Comparison of ENCODE assay signal across 10 cellular contexts in the genomic region with DNA sequence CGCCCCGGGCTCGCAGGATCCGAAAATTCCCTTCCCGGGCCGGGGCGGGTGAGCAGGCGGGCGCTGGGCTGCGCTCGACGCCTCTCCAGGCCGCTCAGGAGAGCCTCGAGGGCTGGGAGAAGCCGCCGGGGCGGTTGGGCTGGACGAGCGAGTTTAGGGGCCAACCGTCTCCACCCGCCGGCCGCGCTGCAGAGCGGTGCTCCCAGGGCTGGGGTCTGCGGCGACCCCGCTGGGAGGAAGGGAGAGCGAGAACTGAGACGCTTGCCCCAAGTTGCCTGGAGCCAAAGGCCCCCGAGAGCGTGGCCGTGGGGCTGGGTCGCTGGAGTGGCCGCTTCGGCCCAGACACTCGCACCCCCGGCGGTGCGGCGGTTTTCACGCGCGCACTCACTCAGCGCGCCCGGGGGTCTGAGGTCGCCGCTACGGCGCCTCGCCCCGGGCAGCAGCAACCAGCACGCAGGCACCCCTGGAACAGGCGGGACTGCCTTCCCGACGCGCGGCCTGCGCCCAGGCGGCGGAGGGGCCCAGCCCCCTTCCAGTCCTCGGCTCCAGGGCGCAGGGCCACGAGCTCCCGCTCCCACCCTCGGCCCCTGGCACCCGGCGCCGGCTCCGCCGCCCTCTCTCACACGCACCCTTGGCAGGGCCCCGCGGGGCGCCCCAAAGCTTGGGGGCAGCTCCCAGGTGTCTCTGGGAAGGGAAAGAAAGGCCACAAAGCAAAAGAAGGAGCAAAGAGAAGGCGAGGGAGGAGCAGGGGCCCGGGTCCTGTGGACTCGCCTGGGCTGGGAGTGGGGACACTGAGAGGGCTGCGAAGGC. TPM values are rescaled to one million over a fixed set of nuclear protein-coding genes. Genes with fewer than 3 reads are reported as not detected.
A peak's percentile ranks its signal among the peaks of the same experiment; 100 is the strongest.
DNase-seq lines count a peak whose midpoint lies in the region; ATAC-seq, FAIRE-seq and TF ChIP-seq lines count a peak whose summit lies in the region.
"Had no signal": no experiment of that assay in that cellular context is flagged by ENCODE, and none has a peak within 500 bp of the region (broad histone marks: within the 10 kb centered on the region; RNA-seq: fewer than 3 reads in every experiment).

No MANE protein-coding gene starts in this region.

- intact Hi-C loops in adrenal gland (cut with DNase I) (no loop called here), left ventricle myocardium inferior (cut with micrococcal nuclease) (no loop called here), pancreas (cut with DNase I) (no loop called here)
- intact Hi-C loops in activated CD8-positive, alpha-beta T cell treated with anti-CD3 and anti-CD28 coated beads for 36 hours (cut with micrococcal nuclease): no loop called here

- peak; percentile 8 to 54 (median 42) for ATAC-seq in pancreas
- no peak for ATAC-seq in activated CD8-positive, alpha-beta T cell treated with anti-CD3 and anti-CD28 coated beads for 36 hours
- ATAC-seq: activated CD8-positive, alpha-beta memory T cell treated with anti-CD3 and anti-CD28 coated beads, Interleukin-2, amount 10 ng/mL, durations not matched to agents 7 days and 5 days had no signal

- TF ChIP-seq POLR2A in adrenal gland (IDR thresholded peaks at IDR 0.05): no peak

- no peak overlapping the region for H3K4me3 Mint-ChIP-seq in activated CD8-positive, alpha-beta T cell treated with anti-CD3 and anti-CD28 coated beads for 36 hours
- H3K4me3 Mint-ChIP-seq: activated CD8-positive, alpha-beta memory T cell treated with anti-CD3 and anti-CD28 coated beads, Interleukin-2, amount 10 ng/mL, durations not matched to agents 7 days and 5 days had no signal

- peaks cover 25% of the 10 kb centered on the region for H3K27me3 Mint-ChIP-seq in activated CD8-positive, alpha-beta T cell treated with anti-CD3 and anti-CD28 coated beads for 36 hours

- no peaks in the 10 kb centered on the region for H3K4me1 Mint-ChIP-seq in activated CD8-positive, alpha-beta T cell treated with anti-CD3 and anti-CD28 coated beads for 36 hours (ENCODE audit: low read depth)

- POLR2A ChIA-PET in activated CD8-positive, alpha-beta T cell treated with anti-CD3 and anti-CD28 coated beads for 36 hours (lab: Charles Lee): no interaction called here

- no peaks in the 10 kb centered on the region for H3K36me3 ChIP-seq in adrenal gland (replicated peaks in 1 of 2)
- H3K36me3 ChIP-seq in left ventricle myocardium inferior: no peaks in the 10 kb centered on the region
- no peaks in the 10 kb centered on the region for H3K36me3 ChIP-seq in pancreas

- 4 to 8% (median 6%) methylated on average over 16 to 80 of the region's 80 CpGs for WGBS in adrenal gland, 4 donors
- 11 to 15% methylated on average over 29 to 80 of the region's 80 CpGs for WGBS in pancreas, 2 donors

- CTCF ChIA-PET in activated CD8-positive, alpha-beta T cell treated with anti-CD3 and anti-CD28 coated beads for 36 hours (lab: Charles Lee): no interaction called here

- peak in 8 of 14 donors; percentile 48 to 79 (median 60) for DNase-seq in C1 segment of cervical spinal cord (lab: John Stamatoyannopoulos, UW)
- no peak for DNase-seq in adrenal gland
- no peak for DNase-seq in left ventricle myocardium inferior
- DNase-seq in pancreas: peak in 1 of 6 donors; percentile 55
- DNase-seq in RPMI8226: no peak
- DNase-seq in activated CD8-positive, alpha-beta T cell treated with anti-CD3 and anti-CD28 coated beads for 36 hours: no peak
- DNase-seq in activated CD8-positive, alpha-beta memory T cell treated with anti-CD3 and anti-CD28 coated beads, Interleukin-2, amount 50 U/mL, for 48 hours: no peak
- DNase-seq in stimulated activated CD4-positive, alpha-beta T cell treated with anti-CD3 and anti-CD28 coated beads, Interleukin-4, amount 100 ng/mL, for 4 hours: no peak
- DNase-seq: activated CD8-positive, alpha-beta memory T cell treated with anti-CD3 and anti-CD28 coated beads, Interleukin-2, amount 10 ng/mL, durations not matched to agents 7 days and 5 days had no signal

- H3K36me3 Mint-ChIP-seq in activated CD8-positive, alpha-beta T cell treated with anti-CD3 and anti-CD28 coated beads for 36 hours (ENCODE audit: low read depth): no peaks in the 10 kb centered on the region
- H3K36me3 Mint-ChIP-seq: activated CD8-positive, alpha-beta memory T cell treated with anti-CD3 and anti-CD28 coated beads, Interleukin-2, amount 10 ng/mL, durations not matched to agents 7 days and 5 days had no signal

- TF ChIP-seq CTCF in adrenal gland (IDR thresholded peaks at IDR 0.05): no peak
- no peak for TF ChIP-seq CTCF in left ventricle myocardium inferior (IDR thresholded peaks at IDR 0.05; ENCODE audit: borderline replicate concordance)
- no peak for TF ChIP-seq CTCF in pancreas (IDR thresholded peaks at IDR 0.05)
- no peak for TF ChIP-seq CTCF in activated CD8-positive, alpha-beta T cell treated with anti-CD3 and anti-CD28 coated beads for 36 hours (IDR thresholded peaks at IDR 0.05)

- H3K4me3 ChIP-seq in adrenal gland (peak overlapping the region in 1 of 4 donors; percentile 49), left ventricle myocardium inferior (peak overlapping the region; percentile 72), pancreas (peak overlapping the region in 2 of 4 donors; percentile 14 to 31)

- H3K9me3 Mint-ChIP-seq in activated CD8-positive, alpha-beta T cell treated with anti-CD3 and anti-CD28 coated beads for 36 hours: no peaks in the 10 kb centered on the region

- FAIRE-seq in pancreas (lab: Jason Lieb, UNC): no peak

- H3K27ac ChIP-seq in adrenal gland (peak overlapping the region in 3 of 5 donors; percentile 59 to 85 (median 83)), left ventricle myocardium inferior (replicated peaks) (peak overlapping the region; percentile 90), pancreas (peak overlapping the region in 3 of 4 donors; percentile 3 to 33 (median 27))

- H3K27me3 ChIP-seq in adrenal gland: peaks cover 12% of the 10 kb centered on the region
- peaks cover 27% of the 10 kb centered on the region for H3K27me3 ChIP-seq in left ventricle myocardium inferior (ENCODE audit: low read depth)
- peaks cover 0 to 9% (median 0%) of the 10 kb centered on the region in 4 donors for H3K27me3 ChIP-seq in pancreas

- H3K4me1 ChIP-seq in adrenal gland (replicated peaks in 1 of 2) (peaks cover 0 to 4% of the 10 kb centered on the region in 2 donors), left ventricle myocardium inferior (peaks cover 36% of the 10 kb centered on the region), pancreas (no peaks in the 10 kb centered on the region)

- no peaks in the 10 kb centered on the region for H3K9me3 ChIP-seq in adrenal gland (replicated peaks in 1 of 3)
- no peaks in the 10 kb centered on the region for H3K9me3 ChIP-seq in left ventricle myocardium inferior (replicated peaks)
- no peaks in the 10 kb centered on the region for H3K9me3 ChIP-seq in pancreas

- H3K27ac Mint-ChIP-seq in activated CD8-positive, alpha-beta T cell treated with anti-CD3 and anti-CD28 coated beads for 36 hours: no peak overlapping the region
- H3K27ac Mint-ChIP-seq: activated CD8-positive, alpha-beta memory T cell treated with anti-CD3 and anti-CD28 coated beads, Interleukin-2, amount 10 ng/mL, durations not matched to agents 7 days and 5 days had no signal

RNA-seq across cellular contexts. Expression of a gene that starts 0.6 kb away (rescaled TPM):
- total RNA-seq in adrenal gland (10 to 100 TPM in 1 of 8 donors, 1 to 10 TPM in 7; 2.1 to 12.9 (median 3.8) TPM), left ventricle myocardium inferior (3.6 TPM), pancreas (1 to 10 TPM in 2 of 6 donors, under 1 TPM in 4; 0.23 to 2.2 (median 0.71) TPM)
- polyA plus RNA-seq in adrenal gland (10 to 100 TPM in 2 of 3 donors, 1 to 10 TPM in 1; 3.7 to 49.4 (median 11.1) TPM), pancreas (1 to 10 TPM; 1.7 to 3.0 TPM)
- total RNA-seq in activated CD8-positive, alpha-beta T cell treated with anti-CD3 and anti-CD28 coated beads for 36 hours: not detected
- total RNA-seq: activated CD8-positive, alpha-beta memory T cell treated with anti-CD3 and anti-CD28 coated beads, Interleukin-2, amount 10 ng/mL, durations not matched to agents 7 days and 5 days; mononuclear cell had no signal

RNA-seq across cellular contexts. Expression of a gene that starts 7.1 kb away (rescaled TPM):
- total RNA-seq in adrenal gland (not detected), left ventricle myocardium inferior (not detected), pancreas (not detected)
- polyA plus RNA-seq in adrenal gland (under 1 TPM in 1 of 3 donors, not detected in 2; 0.10 TPM), pancreas (not detected)
- not detected for total RNA-seq in activated CD8-positive, alpha-beta T cell treated with anti-CD3 and anti-CD28 coated beads for 36 hours
- total RNA-seq: activated CD8-positive, alpha-beta memory T cell treated with anti-CD3 and anti-CD28 coated beads, Interleukin-2, amount 10 ng/mL, durations not matched to agents 7 days and 5 days; mononuclear cell had no signal

RNA-seq across cellular contexts. Expression of a gene that starts 11.3 kb away (rescaled TPM):
- total RNA-seq in adrenal gland (1 to 10 TPM in 1 of 8 donors, under 1 TPM in 2, not detected in 5; 0.34 to 2.5 (median 0.35) TPM), left ventricle myocardium inferior (1.0 TPM), pancreas (under 1 TPM in 1 of 6 donors, not detected in 5; 0.25 TPM)
- polyA plus RNA-seq in adrenal gland (1 to 10 TPM in 2 of 3 donors, under 1 TPM in 1; 0.59 to 2.6 (median 1.9) TPM), pancreas (under 1 TPM; 0.16 to 0.53 TPM)
- not detected for total RNA-seq in activated CD8-positive, alpha-beta T cell treated with anti-CD3 and anti-CD28 coated beads for 36 hours
- total RNA-seq: activated CD8-positive, alpha-beta memory T cell treated with anti-CD3 and anti-CD28 coated beads, Interleukin-2, amount 10 ng/mL, durations not matched to agents 7 days and 5 days had no signal

RNA-seq across cellular contexts. Expression of a gene that starts 12.9 kb away (rescaled TPM):
- 10 to 100 TPM; 11.8 to 76.1 (median 25.0) TPM for total RNA-seq in adrenal gland
- 100 to 1,000 TPM in 1 of 3 donors, 10 to 100 TPM in 2; 14.5 to 121 (median 53.9) TPM for polyA plus RNA-seq in adrenal gland
- 9.7 TPM for total RNA-seq in left ventricle myocardium inferior
- total RNA-seq in pancreas: 10 to 100 TPM in 4 of 6 donors, 1 to 10 TPM in 2; 6.4 to 19.6 (median 10.3) TPM
- polyA plus RNA-seq in pancreas: 10 to 100 TPM; 29.9 to 90.7 TPM
- total RNA-seq in activated CD8-positive, alpha-beta T cell treated with anti-CD3 and anti-CD28 coated beads for 36 hours: 1 to 10 TPM; 2.3 TPM

RNA-seq across cellular contexts. Expression of a gene that starts 42.5 kb away (rescaled TPM):
- 1 to 10 TPM in 1 of 8 donors, under 1 TPM in 2, not detected in 5; 0.04 to 1.5 (median 0.25) TPM for total RNA-seq in adrenal gland
- 1 to 10 TPM in 1 of 3 donors, under 1 TPM in 2; 0.27 to 5.2 (median 0.67) TPM for polyA plus RNA-seq in adrenal gland
- 1,823 TPM for total RNA-seq in left ventricle myocardium inferior
- total RNA-seq in pancreas: under 1 TPM in 4 of 6 donors, not detected in 2; 0.03 to 0.16 (median 0.05) TPM
- polyA plus RNA-seq in pancreas: under 1 TPM; 0.56 to 0.72 TPM
- total RNA-seq in activated CD8-positive, alpha-beta T cell treated with anti-CD3 and anti-CD28 coated beads for 36 hours: not detected
- total RNA-seq: mononuclear cell had no signal

Comparison
In these comparisons a context has a peak if more than half of its experiments do, and no peak if none do; other contexts are left out.
1. DNase-seq: peak in C1 segment of cervical spinal cord (8 of 14); none in adrenal gland (0 of 7), left ventricle myocardium inferior (single experiment), RPMI8226 (single experiment), activated CD8-positive, alpha-beta T cell treated with anti-CD3 and anti-CD28 coated beads for 36 hours (single experiment), activated CD8-positive, alpha-beta memory T cell treated with anti-CD3 and anti-CD28 coated beads, Interleukin-2, amount 50 U/mL, for 48 hours (single experiment) and stimulated activated CD4-positive, alpha-beta T cell treated with anti-CD3 and anti-CD28 coated beads, Interleukin-4, amount 100 ng/mL, for 4 hours (0 of 2).
2. H3K27ac ChIP-seq: peak in every context shown above with its lines; median percentile 90 in left ventricle myocardium inferior; 83 in adrenal gland; 27 in pancreas.